Comparison of ENCODE assay signal across 8 cellular contexts in the genomic region with DNA sequence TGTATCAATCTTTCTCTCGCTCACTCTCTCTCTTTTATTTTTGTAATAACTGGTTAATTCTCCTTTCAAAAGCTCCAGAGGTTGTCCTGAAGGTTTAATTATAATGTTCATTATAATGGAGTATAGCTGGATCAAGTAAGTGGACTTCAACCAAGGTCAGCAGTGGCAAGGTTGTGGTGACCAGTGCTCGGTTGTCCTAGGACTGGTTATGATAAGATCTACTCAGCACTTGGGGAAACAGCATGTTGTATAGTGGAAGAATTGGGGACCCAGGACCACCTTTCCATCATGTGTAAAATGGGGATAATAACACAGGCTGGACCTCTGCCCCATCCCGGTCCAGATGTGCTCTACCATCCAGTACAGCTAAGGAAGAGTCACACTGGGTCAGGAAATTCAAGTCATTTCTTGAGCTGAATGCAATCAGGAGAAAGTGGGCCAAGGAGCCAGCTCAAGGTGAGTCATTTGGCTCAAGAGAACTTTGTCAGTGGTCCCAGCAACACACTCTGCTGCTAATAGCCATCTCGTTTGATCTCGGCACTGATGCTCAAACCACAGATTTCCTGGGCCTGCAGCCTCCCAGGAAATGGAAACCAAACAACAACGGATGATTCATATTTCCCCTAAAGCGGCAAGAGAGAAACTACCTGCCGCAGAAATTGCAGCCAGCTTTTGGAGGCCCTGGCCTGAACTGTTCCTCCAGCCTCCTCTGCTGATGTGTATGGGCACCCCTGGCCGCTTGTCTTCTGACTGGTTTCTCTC.
A peak's percentile ranks its signal among the peaks of the same experiment; 100 is the strongest.
DNase-seq lines count a peak whose midpoint lies in the region; ATAC-seq and TF ChIP-seq lines count a peak whose summit lies in the region.

No MANE protein-coding gene starts in this region.

- TF ChIP-seq CTCF in epithelial cell of proximal tubule (conservative IDR thresholded peaks at IDR 0.05; ENCODE audit: low read depth, low read length) = no peak

- DNase-seq in AML-193 (lab: John Stamatoyannopoulos, UW) (peak; percentile 88 to 93), epithelial cell of proximal tubule (ENCODE audit: low read depth) (peak; percentile 71), RPMI8226 (no peak), NCI-H1436 treated with DMSO at 0.1 percent for 48 hours (lab: John Stamatoyannopoulos, UW) (no peak)
- peak; percentile 63 to 72 for DNase-seq in activated CD4-positive, alpha-beta T cell treated with anti-CD3 and anti-CD28 coated beads for 4 hours
- DNase-seq in stimulated activated CD8-positive, alpha-beta memory T cell treated with anti-CD3 and anti-CD28 coated beads, Interleukin-4, amount 100 ng/mL, for 24 hours (ENCODE audit: low read depth) = peak; percentile 44

- no peak overlapping the region for H3K4me3 ChIP-seq in epithelial cell of proximal tubule (ENCODE audit: low read depth, low read length)

- ATAC-seq in GM19468 (IDR thresholded peaks at IDR 0.05; ENCODE audit: extremely low read depth, unreplicated experiment) (peak; percentile 65), HG03558 (IDR thresholded peaks at IDR 0.05; ENCODE audit: extremely low read depth, unreplicated experiment) (peak; percentile 71)

Comparison
In these comparisons a context has a peak if more than half of its experiments do, and no peak if none do; other contexts are left out.
1. DNase-seq: peak in AML-193 (2 of 2), activated CD4-positive, alpha-beta T cell treated with anti-CD3 and anti-CD28 coated beads for 4 hours (2 of 2), epithelial cell of proximal tubule (single experiment) and stimulated activated CD8-positive, alpha-beta memory T cell treated with anti-CD3 and anti-CD28 coated beads, Interleukin-4, amount 100 ng/mL, for 24 hours (single experiment); none in RPMI8226 (single experiment) and NCI-H1436 treated with DMSO at 0.1 percent for 48 hours (single experiment).